In the genomic region with DNA sequence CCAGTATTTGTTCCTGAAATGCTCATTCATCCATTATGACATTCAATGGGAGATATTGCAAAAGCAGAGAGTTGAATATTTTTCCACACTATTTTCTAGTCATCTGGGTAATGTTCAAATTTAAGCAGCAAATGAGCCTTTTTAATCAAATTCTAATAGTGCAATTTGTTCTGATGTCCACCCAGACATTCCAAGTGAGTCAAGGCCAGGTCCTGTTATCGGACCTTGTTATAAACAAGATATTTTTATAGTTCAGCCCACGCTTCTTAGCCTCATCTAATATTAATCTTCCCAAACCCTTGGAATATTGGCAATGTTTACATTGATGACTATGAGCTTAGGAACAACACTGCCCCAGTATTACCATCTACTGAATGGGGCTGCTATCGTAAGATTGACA, we compare ENCODE assay signal across 27 cellular contexts.
"Had no signal": no experiment of that assay in that cellular context is flagged by ENCODE, and none has a peak within 500 bp of the region (broad histone marks: within the 10 kb centered on the region; RNA-seq: fewer than 3 reads in every experiment).

No MANE protein-coding gene starts in this region.

- H3K27me3 ChIP-seq: adrenal gland, ascending aorta, brain microvascular endothelial cell, esophagus squamous epithelium, gastroesophageal sphincter had no signal

- H3K4me1 ChIP-seq: ascending aorta, esophagus squamous epithelium, gastroesophageal sphincter had no signal

- H3K27ac ChIP-seq: ascending aorta, brain microvascular endothelial cell, esophagus squamous epithelium, gastroesophageal sphincter, WERI-Rb-1 had no signal

- H3K9me3 ChIP-seq: adrenal gland, ascending aorta, esophagus squamous epithelium, gastroesophageal sphincter had no signal

- H3K4me3 ChIP-seq: adrenal gland, ascending aorta, esophagus squamous epithelium, gastroesophageal sphincter had no signal

- DNase-seq: activated B cell treated with CpG ODN at 0.5 μM for 24 hours; activated CD4-positive, alpha-beta T cell treated with anti-CD3 and anti-CD28 coated beads for 48 hours; activated CD4-positive, alpha-beta T cell treated with anti-CD3 and anti-CD28 coated beads, Interleukin-2, amount 50 U/mL, for 1 hour; activated CD4-positive, alpha-beta T cell treated with anti-CD3 and anti-CD28 coated beads, Interleukin-2, amount 50 U/mL, for 48 hours; activated CD8-positive, alpha-beta memory T cell treated with anti-CD3 and anti-CD28 coated beads, Interleukin-2, amount 10 ng/mL, durations not matched to agents 7 days and 5 days; activated CD8-positive, alpha-beta memory T cell treated with anti-CD3 and anti-CD28 coated beads, Interleukin-2, amount 50 U/mL, for 4 hours; activated CD8-positive, alpha-beta T cell treated with anti-CD3 and anti-CD28 coated beads for 36 hours; activated effector memory CD4-positive, alpha-beta T cell treated with anti-CD3 and anti-CD28 coated beads, Interleukin-2, amount 50 U/mL, for 16 hours; activated naive CD4-positive, alpha-beta T cell treated with anti-CD3 and anti-CD28 coated beads for 36 hours; activated naive CD8-positive, alpha-beta T cell treated with anti-CD3 and anti-CD28 coated beads for 36 hours; activated naive CD8-positive, alpha-beta T cell treated with anti-CD3 and anti-CD28 coated beads, Interleukin-2, amount 50 U/mL, for 24 hours; activated T-cell treated with anti-CD3 and anti-CD28 coated beads, Interleukin-2, amount 50 U/mL, for 1 hour; activated T-cell treated with anti-CD3 and anti-CD28 coated beads, Interleukin-2, amount 50 U/mL, for 48 hours; cortex of kidney; dermis blood vessel endothelial cell; effector CD4-positive, alpha-beta T cell; effector memory CD8-positive, alpha-beta T cell; esophagus squamous epithelium; T-helper 1 cell; T-helper 17 cell; T1000; WERI-Rb-1 had no signal

- H3K36me3 ChIP-seq: adrenal gland, ascending aorta, brain microvascular endothelial cell, esophagus squamous epithelium, gastroesophageal sphincter, WERI-Rb-1 had no signal

- ATAC-seq: activated CD4-positive, CD25-positive, alpha-beta regulatory T cell treated with anti-CD3 and anti-CD28 coated beads, Interleukin-2, amount 50 U/mL, for 24 hours; activated CD8-positive, alpha-beta memory T cell treated with anti-CD3 and anti-CD28 coated beads, Interleukin-2, amount 10 ng/mL, durations not matched to agents 7 days and 5 days; activated CD8-positive, alpha-beta T cell treated with anti-CD3 and anti-CD28 coated beads for 36 hours; activated naive CD8-positive, alpha-beta T cell treated with anti-CD3 and anti-CD28 coated beads, Interleukin-2, amount 50 U/mL, for 24 hours; effector memory CD8-positive, alpha-beta T cell; gastroesophageal sphincter; T-helper 17 cell had no signal
